In the genomic region with DNA sequence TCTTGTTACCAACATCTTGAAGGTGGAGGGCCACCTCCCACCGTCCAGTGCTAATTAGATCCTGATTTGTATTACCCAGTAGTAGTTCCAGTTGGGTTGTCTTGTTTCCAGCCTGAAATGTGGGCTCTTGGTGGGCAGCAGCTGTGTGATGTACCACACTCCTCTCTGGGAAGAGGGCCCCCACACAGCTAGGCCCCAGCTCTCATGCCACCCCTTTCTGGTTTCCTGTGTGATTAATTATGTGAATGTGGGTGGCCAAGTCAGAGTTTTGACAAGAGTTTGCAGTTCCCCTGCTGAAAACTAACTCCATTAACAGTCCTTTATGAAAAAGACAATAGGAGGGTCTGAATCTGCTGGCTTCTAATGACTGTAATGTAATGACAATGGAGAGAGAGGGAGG, we compare ENCODE assay signal across 1 cellular context.
TF ChIP-seq lines count a peak whose summit lies in the region.

No MANE protein-coding gene starts in this region.

TF ChIP-seq in WTC11, 78 proteins besides CTCF, POLR2A, EP300 and RAD21:
- TF ChIP-seq, protein P1, sequence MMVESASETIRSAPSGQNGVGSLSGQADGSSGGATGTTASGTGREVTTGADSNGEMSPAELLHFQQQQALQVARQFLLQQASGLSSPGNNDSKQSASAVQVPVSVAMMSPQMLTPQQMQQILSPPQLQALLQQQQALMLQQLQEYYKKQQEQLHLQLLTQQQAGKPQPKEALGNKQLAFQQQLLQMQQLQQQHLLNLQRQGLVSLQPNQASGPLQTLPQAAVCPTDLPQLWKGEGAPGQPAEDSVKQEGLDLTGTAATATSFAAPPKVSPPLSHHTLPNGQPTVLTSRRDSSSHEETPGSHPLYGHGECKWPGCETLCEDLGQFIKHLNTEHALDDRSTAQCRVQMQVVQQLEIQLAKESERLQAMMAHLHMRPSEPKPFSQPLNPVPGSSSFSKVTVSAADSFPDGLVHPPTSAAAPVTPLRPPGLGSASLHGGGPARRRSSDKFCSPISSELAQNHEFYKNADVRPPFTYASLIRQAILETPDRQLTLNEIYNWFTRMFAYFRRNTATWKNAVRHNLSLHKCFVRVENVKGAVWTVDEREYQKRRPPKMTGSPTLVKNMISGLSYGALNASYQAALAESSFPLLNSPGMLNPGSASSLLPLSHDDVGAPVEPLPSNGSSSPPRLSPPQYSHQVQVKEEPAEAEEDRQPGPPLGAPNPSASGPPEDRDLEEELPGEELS (CRISPR knock-in tag; IDR thresholded peaks at IDR 0.05) = no peak
- TF ChIP-seq, protein P2, sequence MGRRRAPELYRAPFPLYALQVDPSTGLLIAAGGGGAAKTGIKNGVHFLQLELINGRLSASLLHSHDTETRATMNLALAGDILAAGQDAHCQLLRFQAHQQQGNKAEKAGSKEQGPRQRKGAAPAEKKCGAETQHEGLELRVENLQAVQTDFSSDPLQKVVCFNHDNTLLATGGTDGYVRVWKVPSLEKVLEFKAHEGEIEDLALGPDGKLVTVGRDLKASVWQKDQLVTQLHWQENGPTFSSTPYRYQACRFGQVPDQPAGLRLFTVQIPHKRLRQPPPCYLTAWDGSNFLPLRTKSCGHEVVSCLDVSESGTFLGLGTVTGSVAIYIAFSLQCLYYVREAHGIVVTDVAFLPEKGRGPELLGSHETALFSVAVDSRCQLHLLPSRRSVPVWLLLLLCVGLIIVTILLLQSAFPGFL (CRISPR knock-in tag; IDR thresholded peaks at IDR 0.05; ENCODE audit: borderline replicate concordance) = no peak
- TF ChIP-seq, protein P3, sequence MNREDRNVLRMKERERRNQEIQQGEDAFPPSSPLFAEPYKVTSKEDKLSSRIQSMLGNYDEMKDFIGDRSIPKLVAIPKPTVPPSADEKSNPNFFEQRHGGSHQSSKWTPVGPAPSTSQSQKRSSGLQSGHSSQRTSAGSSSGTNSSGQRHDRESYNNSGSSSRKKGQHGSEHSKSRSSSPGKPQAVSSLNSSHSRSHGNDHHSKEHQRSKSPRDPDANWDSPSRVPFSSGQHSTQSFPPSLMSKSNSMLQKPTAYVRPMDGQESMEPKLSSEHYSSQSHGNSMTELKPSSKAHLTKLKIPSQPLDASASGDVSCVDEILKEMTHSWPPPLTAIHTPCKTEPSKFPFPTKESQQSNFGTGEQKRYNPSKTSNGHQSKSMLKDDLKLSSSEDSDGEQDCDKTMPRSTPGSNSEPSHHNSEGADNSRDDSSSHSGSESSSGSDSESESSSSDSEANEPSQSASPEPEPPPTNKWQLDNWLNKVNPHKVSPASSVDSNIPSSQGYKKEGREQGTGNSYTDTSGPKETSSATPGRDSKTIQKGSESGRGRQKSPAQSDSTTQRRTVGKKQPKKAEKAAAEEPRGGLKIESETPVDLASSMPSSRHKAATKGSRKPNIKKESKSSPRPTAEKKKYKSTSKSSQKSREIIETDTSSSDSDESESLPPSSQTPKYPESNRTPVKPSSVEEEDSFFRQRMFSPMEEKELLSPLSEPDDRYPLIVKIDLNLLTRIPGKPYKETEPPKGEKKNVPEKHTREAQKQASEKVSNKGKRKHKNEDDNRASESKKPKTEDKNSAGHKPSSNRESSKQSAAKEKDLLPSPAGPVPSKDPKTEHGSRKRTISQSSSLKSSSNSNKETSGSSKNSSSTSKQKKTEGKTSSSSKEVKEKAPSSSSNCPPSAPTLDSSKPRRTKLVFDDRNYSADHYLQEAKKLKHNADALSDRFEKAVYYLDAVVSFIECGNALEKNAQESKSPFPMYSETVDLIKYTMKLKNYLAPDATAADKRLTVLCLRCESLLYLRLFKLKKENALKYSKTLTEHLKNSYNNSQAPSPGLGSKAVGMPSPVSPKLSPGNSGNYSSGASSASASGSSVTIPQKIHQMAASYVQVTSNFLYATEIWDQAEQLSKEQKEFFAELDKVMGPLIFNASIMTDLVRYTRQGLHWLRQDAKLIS (CRISPR knock-in tag; IDR thresholded peaks at IDR 0.05; ENCODE audit: borderline replicate concordance) = no peak
- TF ChIP-seq ZNF416 (CRISPR knock-in tag; IDR thresholded peaks at IDR 0.05) (no peak), CREM (CRISPR knock-in tag; IDR thresholded peaks at IDR 0.05) (no peak), SMAD3 (CRISPR knock-in tag; IDR thresholded peaks at IDR 0.05; ENCODE audit: borderline replicate concordance) (no peak), ZNF232 (CRISPR knock-in tag; IDR thresholded peaks at IDR 0.05) (no peak), RELA (CRISPR knock-in tag; IDR thresholded peaks at IDR 0.05; ENCODE audit: borderline replicate concordance) (no peak), CREB1 (CRISPR knock-in tag; IDR thresholded peaks at IDR 0.05) (no peak), NFATC4 (CRISPR knock-in tag; IDR thresholded peaks at IDR 0.05) (no peak), KAT7 (CRISPR knock-in tag; IDR thresholded peaks at IDR 0.05; ENCODE audit: borderline replicate concordance) (no peak)
- TF ChIP-seq, protein P4, sequence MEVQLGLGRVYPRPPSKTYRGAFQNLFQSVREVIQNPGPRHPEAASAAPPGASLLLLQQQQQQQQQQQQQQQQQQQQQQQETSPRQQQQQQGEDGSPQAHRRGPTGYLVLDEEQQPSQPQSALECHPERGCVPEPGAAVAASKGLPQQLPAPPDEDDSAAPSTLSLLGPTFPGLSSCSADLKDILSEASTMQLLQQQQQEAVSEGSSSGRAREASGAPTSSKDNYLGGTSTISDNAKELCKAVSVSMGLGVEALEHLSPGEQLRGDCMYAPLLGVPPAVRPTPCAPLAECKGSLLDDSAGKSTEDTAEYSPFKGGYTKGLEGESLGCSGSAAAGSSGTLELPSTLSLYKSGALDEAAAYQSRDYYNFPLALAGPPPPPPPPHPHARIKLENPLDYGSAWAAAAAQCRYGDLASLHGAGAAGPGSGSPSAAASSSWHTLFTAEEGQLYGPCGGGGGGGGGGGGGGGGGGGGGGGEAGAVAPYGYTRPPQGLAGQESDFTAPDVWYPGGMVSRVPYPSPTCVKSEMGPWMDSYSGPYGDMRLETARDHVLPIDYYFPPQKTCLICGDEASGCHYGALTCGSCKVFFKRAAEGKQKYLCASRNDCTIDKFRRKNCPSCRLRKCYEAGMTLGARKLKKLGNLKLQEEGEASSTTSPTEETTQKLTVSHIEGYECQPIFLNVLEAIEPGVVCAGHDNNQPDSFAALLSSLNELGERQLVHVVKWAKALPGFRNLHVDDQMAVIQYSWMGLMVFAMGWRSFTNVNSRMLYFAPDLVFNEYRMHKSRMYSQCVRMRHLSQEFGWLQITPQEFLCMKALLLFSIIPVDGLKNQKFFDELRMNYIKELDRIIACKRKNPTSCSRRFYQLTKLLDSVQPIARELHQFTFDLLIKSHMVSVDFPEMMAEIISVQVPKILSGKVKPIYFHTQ (CRISPR knock-in tag; IDR thresholded peaks at IDR 0.05) = no peak
- TF ChIP-seq, protein P5, sequence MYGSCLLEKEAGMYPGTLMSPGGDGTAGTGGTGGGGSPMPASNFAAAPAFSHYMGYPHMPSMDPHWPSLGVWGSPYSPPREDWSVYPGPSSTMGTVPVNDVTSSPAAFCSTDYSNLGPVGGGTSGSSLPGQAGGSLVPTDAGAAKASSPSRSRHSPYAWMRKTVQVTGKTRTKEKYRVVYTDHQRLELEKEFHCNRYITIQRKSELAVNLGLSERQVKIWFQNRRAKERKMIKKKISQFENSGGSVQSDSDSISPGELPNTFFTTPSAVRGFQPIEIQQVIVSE (CRISPR knock-in tag; IDR thresholded peaks at IDR 0.05; ENCODE audit: borderline replicate concordance) = no peak
